ENCODE assay signal across 33 cellular contexts in the genomic region with DNA sequence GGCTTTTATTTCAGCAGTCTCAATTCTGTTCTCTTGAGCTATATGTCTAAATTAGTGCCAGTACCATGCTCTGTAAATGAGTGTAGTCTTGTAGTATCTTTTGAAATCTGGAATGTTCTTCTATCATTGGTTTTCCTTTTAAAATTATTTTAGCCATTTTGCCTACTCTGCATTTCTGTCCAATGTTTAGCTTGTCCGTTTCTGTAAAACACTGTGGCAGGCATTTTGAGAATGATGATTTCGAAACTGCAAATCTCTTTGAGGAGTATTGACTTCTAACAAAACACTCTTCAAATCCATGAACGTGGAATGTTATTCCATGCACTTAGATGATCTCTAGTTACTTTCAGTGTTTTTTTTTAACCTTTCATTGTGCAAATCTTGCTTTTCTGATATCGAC. TPM values are rescaled to one million over a fixed set of nuclear protein-coding genes. Genes with fewer than 3 reads are reported as not detected.
"Had no signal": no experiment of that assay in that cellular context is flagged by ENCODE, and none has a peak within 500 bp of the region (broad histone marks: within the 10 kb centered on the region; RNA-seq: fewer than 3 reads in every experiment).

No MANE protein-coding gene starts in this region.

- FAIRE-seq: bronchial epithelial cell, colon, TTC549 had no signal

- H3K4me1 ChIP-seq: ascending aorta had no signal

- H3K27ac ChIP-seq: ascending aorta, cardiac muscle cell, VCaP had no signal

- H3K36me3 ChIP-seq: ascending aorta, cardiac muscle cell had no signal

- ATAC-seq: activated CD8-positive, alpha-beta memory T cell treated with anti-CD3 and anti-CD28 coated beads, Interleukin-2, amount 10 ng/mL, durations not matched to agents 7 days and 5 days; activated CD8-positive, alpha-beta T cell treated with anti-CD3 and anti-CD28 coated beads, Interleukin-2, amount 10 ng/mL, durations not matched to agents 7 days and 5 days; activated naive CD8-positive, alpha-beta T cell treated with anti-CD3 and anti-CD28 coated beads, Interleukin-2, amount 50 U/mL, for 24 hours had no signal

- H3K4me3 ChIP-seq: ascending aorta, cardiac muscle cell had no signal

- H3K27me3 ChIP-seq: ascending aorta, cardiac muscle cell had no signal

- DNase-seq: activated B cell treated with CpG ODN at 0.5 μM for 24 hours; activated CD4-positive, alpha-beta memory T cell treated with anti-CD3 and anti-CD28 coated beads, Interleukin-2, amount 10 ng/mL, durations not matched to agents 7 days and 5 days; activated CD4-positive, alpha-beta T cell treated with anti-CD3 and anti-CD28 coated beads for 4 hours; activated CD4-positive, alpha-beta T cell treated with anti-CD3 and anti-CD28 coated beads, Interleukin-2, amount 10 ng/mL, durations not matched to agents 24 days and 14 days; activated CD4-positive, alpha-beta T cell treated with anti-CD3 and anti-CD28 coated beads, Interleukin-2, amount 50 U/mL, for 1 hour; activated CD4-positive, alpha-beta T cell treated with anti-CD3 and anti-CD28 coated beads, Interleukin-2, amount 50 U/mL, for 48 hours; activated CD4-positive, CD25-positive, alpha-beta regulatory T cell treated with anti-CD3 and anti-CD28 coated beads, Interleukin-2, amount 50 U/mL, for 72 hours; activated CD8-positive, alpha-beta memory T cell treated with anti-CD3 and anti-CD28 coated beads for 24 hours; activated CD8-positive, alpha-beta memory T cell treated with anti-CD3 and anti-CD28 coated beads, Interleukin-2, amount 10 ng/mL, durations not matched to agents 7 days and 5 days; activated CD8-positive, alpha-beta memory T cell treated with anti-CD3 and anti-CD28 coated beads, Interleukin-2, amount 50 U/mL, for 48 hours; activated CD8-positive, alpha-beta T cell treated with anti-CD3 and anti-CD28 coated beads, Interleukin-2, amount 10 ng/mL, durations not matched to agents 7 days and 5 days; activated effector memory CD4-positive, alpha-beta T cell treated with Interleukin-2 at 50 U/mL for 16 hours; activated gamma-delta T cell; activated naive CD4-positive, alpha-beta T cell treated with anti-CD3 and anti-CD28 coated beads, Interleukin-2, amount 10 ng/mL, durations not matched to agents 7 days and 5 days; activated naive CD4-positive, alpha-beta T cell treated with Interleukin-2 at 50 U/mL for 16 hours; activated naive CD8-positive, alpha-beta T cell treated with anti-CD3 and anti-CD28 coated beads, Interleukin-2, amount 10 ng/mL, durations not matched to agents 7 days and 5 days; activated naive CD8-positive, alpha-beta T cell treated with anti-CD3 and anti-CD28 coated beads, Interleukin-2, amount 50 U/mL, for 24 hours; activated T-cell treated with anti-CD3 and anti-CD28 coated beads, Interleukin-2, amount 50 U/mL, for 24 hours; activated T-cell treated with anti-CD3 and anti-CD28 coated beads, Interleukin-2, amount 50 U/mL, for 48 hours; amygdala; anterior cingulate cortex; central memory CD4-positive, alpha-beta T cell; T-helper 2 cell; T-helper 9 cell had no signal

- H3K9me3 ChIP-seq: ascending aorta had no signal

RNA-seq across cellular contexts. Expression of a gene that starts 28.3 kb away (rescaled TPM):
- total RNA-seq: activated B cell treated with CpG ODN at 0.5 μM for 24 hours; activated CD4-positive, alpha-beta memory T cell treated with anti-CD3 and anti-CD28 coated beads, Interleukin-2, amount 10 ng/mL, durations not matched to agents 7 days and 5 days; activated CD4-positive, alpha-beta T cell treated with anti-CD3 and anti-CD28 coated beads, Interleukin-2, amount 10 ng/mL, durations not matched to agents 24 days and 14 days; activated CD8-positive, alpha-beta memory T cell treated with anti-CD3 and anti-CD28 coated beads, Interleukin-2, amount 10 ng/mL, durations not matched to agents 7 days and 5 days; activated CD8-positive, alpha-beta T cell treated with anti-CD3 and anti-CD28 coated beads, Interleukin-2, amount 10 ng/mL, durations not matched to agents 7 days and 5 days; activated naive CD8-positive, alpha-beta T cell treated with anti-CD3 and anti-CD28 coated beads, Interleukin-2, amount 10 ng/mL, durations not matched to agents 7 days and 5 days; activated T-helper 2 cell treated with anti-CD3 and anti-CD28 coated beads, Interferon-gamma antibody, Interleukin-2, Interleukin-4, amounts not matched to agents 10 μg/mL and 5 μg/mL and 100 μg/mL, durations not matched to agents 14 hours and 24 hours and 36 hours; ascending aorta; bronchial epithelial cell; cardiac muscle cell; cerebellum had no signal
- polyA plus RNA-seq: adipose tissue, cardiac muscle cell had no signal
